Comparison of ENCODE assay signal across 18 cellular contexts in genomic region chr1:180435566-180435965, GRCh38.
"Had no signal": no experiment of that assay in that cellular context is flagged by ENCODE, and none has a peak within 500 bp of the region (broad histone marks: within the 10 kb centered on the region; RNA-seq: fewer than 3 reads in every experiment).

No MANE protein-coding gene starts in this region.

- ATAC-seq: Panc1, PC-3, SK-N-SH treated with all-trans-retinoic acid at 6 μM for 48 hours had no signal

- DNase-seq: Karpas-422, KG1, MM.1S, NCI-H1092 treated with DMSO at 0.1 percent for 48 hours, NCI-H1436, NCI-H187, NCI-H2029 treated with DMSO at 0.1 percent for 48 hours, NCI-H2171 treated with DMSO at 0.1 percent for 48 hours, NCI-H345, NCI-H446 treated with DMSO at 0.1 percent for 48 hours, NCI-H510A treated with DMSO at 0.1 percent for 48 hours, NCI-H69, NCI-H774, PC-3, SHP77 had no signal

- H3K27ac ChIP-seq: RWPE1 had no signal
